15 cellular contexts compared by ENCODE assay signal in the genomic region with DNA sequence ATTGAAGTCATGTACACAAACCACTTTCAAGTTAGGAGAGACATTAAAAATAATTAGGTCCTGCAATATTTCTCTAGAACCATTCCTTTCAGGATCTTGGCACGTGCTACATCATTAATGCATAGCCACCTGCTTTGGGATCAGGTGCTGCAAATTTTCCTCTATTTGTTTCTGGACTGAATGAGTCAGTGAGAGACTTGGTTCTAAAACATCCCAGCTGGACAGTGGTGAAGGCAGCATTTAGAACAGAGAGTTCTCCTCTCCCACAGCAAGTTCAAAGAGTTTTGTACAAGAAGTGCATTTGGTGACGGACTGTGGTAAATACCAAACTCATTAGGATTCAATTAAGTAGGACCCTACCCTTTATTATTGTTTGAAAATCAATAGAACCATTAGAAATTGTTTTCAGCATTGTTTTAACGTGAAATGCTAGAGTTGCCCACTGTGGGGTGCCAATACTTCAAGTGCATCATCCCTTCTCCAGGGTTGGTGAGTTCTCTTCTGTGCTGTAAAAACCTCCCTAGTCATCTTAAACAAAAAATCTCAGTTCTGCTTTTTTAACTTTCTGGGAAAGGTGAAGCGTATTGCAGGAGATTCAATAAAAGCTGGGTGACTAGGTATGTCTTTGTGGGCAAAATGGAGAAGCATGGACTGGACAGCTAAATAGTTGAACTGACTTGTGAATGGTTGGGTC.
A peak's percentile ranks its signal among the peaks of the same experiment; 100 is the strongest.
DNase-seq lines count a peak whose midpoint lies in the region; ATAC-seq and TF ChIP-seq lines count a peak whose summit lies in the region.
"Had no signal": no experiment of that assay in that cellular context is flagged by ENCODE, and none has a peak within 500 bp of the region (broad histone marks: within the 10 kb centered on the region; RNA-seq: fewer than 3 reads in every experiment).

No MANE protein-coding gene starts in this region.

- H3K4me3 ChIP-seq in mammary epithelial cell (replicated peaks in 1 of 3; ENCODE audit: insufficient read depth in 1 of 3, low read depth in 2 of 3, low read length in 3 of 3) (no peak overlapping the region), mesendoderm (ENCODE audit: low read length) (no peak overlapping the region), ovary (no peak overlapping the region)
- H3K4me3 ChIP-seq: adrenal gland, lung, right lobe of liver, vagina had no signal

- no peak overlapping the region for H2AFZ ChIP-seq in mammary epithelial cell (ENCODE audit: low read depth, low read length)

- no peak overlapping the region for H3K4me3 Mint-ChIP-seq in Calu3 (ENCODE audit: low read depth, unreplicated experiment)

- H3K56ac ChIP-seq in mesendoderm (ENCODE audit: low read length), result no peak overlapping the region

- H3K27ac ChIP-seq in mammary epithelial cell (ENCODE audit: insufficient read depth, low read depth, low read length) (no peak overlapping the region), mesendoderm (ENCODE audit: low read depth, low read length) (no peak overlapping the region), ovary (no peak overlapping the region)
- H3K27ac ChIP-seq: adrenal gland, right lobe of liver, vagina had no signal

- H4K8ac ChIP-seq in mesendoderm (ENCODE audit: low read depth, low read length), result no peak overlapping the region

- CTCF ChIA-PET in Calu3 (lab: Charles Lee) (interaction anchor here (0.6 kb wide), 1 partner anchor 522 kb away, joined by 4 read pairs; no protein-coding TSS in a partner anchor), mammary epithelial cell (lab: Charles Lee; ENCODE audit: low non-redundant PET) (no interaction called here)

- no peaks in the 10 kb centered on the region for H3K9me3 ChIP-seq in mammary epithelial cell (replicated peaks; ENCODE audit: insufficient read depth, low read length)
- no peaks in the 10 kb centered on the region for H3K9me3 ChIP-seq in ovary
- H3K9me3 ChIP-seq: adrenal gland, right lobe of liver, vagina had no signal

- ATAC-seq in HG03439 (IDR thresholded peaks at IDR 0.05; ENCODE audit: unreplicated experiment), result no peak
- ATAC-seq: esophagus mucosa, right lobe of liver had no signal

- no peaks in the 10 kb centered on the region for H3K79me1 ChIP-seq in mesendoderm (ENCODE audit: low read length)

- peaks cover 23% of the 10 kb centered on the region for H3K4me1 ChIP-seq in mammary epithelial cell (ENCODE audit: insufficient read depth, low read length)
- H3K4me1 ChIP-seq in mesendoderm (ENCODE audit: control insufficient read depth, low read depth, low read length), result no peaks in the 10 kb centered on the region
- H3K4me1 ChIP-seq in ovary (ENCODE audit: insufficient read depth), result no peaks in the 10 kb centered on the region
- H3K4me1 ChIP-seq: adrenal gland, right lobe of liver, vagina had no signal

- peaks cover 98% of the 10 kb centered on the region for H3K79me2 ChIP-seq in mammary epithelial cell (ENCODE audit: insufficient read depth, low read length)
- H3K79me2 ChIP-seq in mesendoderm (ENCODE audit: control insufficient read depth, insufficient read depth, low read length), result no peaks in the 10 kb centered on the region

- no peak overlapping the region for H3K4ac ChIP-seq in mesendoderm (ENCODE audit: low read depth, low read length)

- peak; percentile 24 for DNase-seq in Calu3
- DNase-seq in NCI-H226, result peak; percentile 42
- no peak for DNase-seq in mammary epithelial cell
- DNase-seq in mesendoderm, result peak; percentile 4
- DNase-seq in SIG-M5 (lab: John Stamatoyannopoulos, UW), result no peak
- no peak for DNase-seq in foreskin melanocyte
- no peak for DNase-seq in ovary
- DNase-seq: adrenal gland, NCI-H2171 treated with DMSO at 0.1 percent for 48 hours, right lobe of liver, SW 1271 had no signal

- TF ChIP-seq EP300 in ovary (IDR thresholded peaks at IDR 0.05), result no peak

- no TSS peak for BruUV-seq in Calu3 (replicated peaks; lab: Mats Ljungman, UMichigan)
- no TSS peak for BruUV-seq in mammary epithelial cell (replicated peaks; lab: Mats Ljungman, UMichigan)

- H3K36me3 ChIP-seq in mammary epithelial cell (ENCODE audit: insufficient read depth, low read length) (peaks cover 10% of the 10 kb centered on the region), mesendoderm (ENCODE audit: control insufficient read depth, insufficient read depth, low read length) (no peaks in the 10 kb centered on the region), ovary (no peaks in the 10 kb centered on the region)
- H3K36me3 ChIP-seq: adrenal gland, right lobe of liver, vagina had no signal

- no peak overlapping the region for H2AK5ac ChIP-seq in mesendoderm (ENCODE audit: low read length)

- H3K4me2 ChIP-seq in mammary epithelial cell (ENCODE audit: insufficient read depth, low read depth, low read length), result no peak overlapping the region
- H3K4me2 ChIP-seq in mesendoderm (ENCODE audit: low read length), result no peak overlapping the region

- dilution Hi-C loops in mammary epithelial cell (cut with HindIII; ENCODE audit: low sequenced_read_pairs), result no loop called here

- no peak overlapping the region for H4K5ac ChIP-seq in mesendoderm (ENCODE audit: low read length)

- no peak overlapping the region for H2BK15ac ChIP-seq in mesendoderm (replicated peaks; ENCODE audit: low read depth)

- intact Hi-C loops in Calu3 (cut with micrococcal nuclease; ENCODE audit: unreplicated experiment), result loop anchor here (5.0 kb wide), 2 partner anchors 214 to 864 kb away; no protein-coding TSS in a partner anchor
- intact Hi-C loops in mammary epithelial cell (cut with micrococcal nuclease), result loop anchor here (2.0 to 5.0 kb wide), 3 partner anchors 195 to 871 kb away; no protein-coding TSS in a partner anchor
- intact Hi-C loops in ovary (cut with DNase I), result no loop called here

- peaks cover 6% of the 10 kb centered on the region for H3K4me1 Mint-ChIP-seq in Calu3 (ENCODE audit: low read depth, unreplicated experiment)

- no peaks in the 10 kb centered on the region for H3K27me3 Mint-ChIP-seq in Calu3 (ENCODE audit: unreplicated experiment)

- no peak overlapping the region for H3K23ac ChIP-seq in mesendoderm (ENCODE audit: low read length)

- H3K9me3 Mint-ChIP-seq in Calu3 (ENCODE audit: low read depth, unreplicated experiment), result no peaks in the 10 kb centered on the region

- H3K27ac Mint-ChIP-seq in Calu3 (ENCODE audit: unreplicated experiment), result no peak overlapping the region

- no peak overlapping the region for H3K18ac ChIP-seq in mesendoderm (ENCODE audit: low read length)

- no peak for TF ChIP-seq CTCF in Calu3 (IDR thresholded peaks at IDR 0.05; ENCODE audit: unreplicated experiment)
- TF ChIP-seq CTCF in mammary epithelial cell (conservative IDR thresholded peaks at IDR 0.05 in 1 of 2, IDR thresholded peaks at IDR 0.05 in 1 of 2; ENCODE audit: extremely low read depth in 1 of 2, insufficient read depth in 1 of 2, low read depth in 1 of 2, low read length in 2 of 2), result peak; percentile 26 to 45
- no peak for TF ChIP-seq CTCF in ovary (IDR thresholded peaks at IDR 0.05)

- TF ChIP-seq POLR2A in ovary (IDR thresholded peaks at IDR 0.05), result no peak

- 93% methylated on average over 4 of the region's 4 CpGs for WGBS in mammary epithelial cell (ENCODE audit: low coverage, missing lambda C conversion rate)
- no CpG with 5 or more reads among the region's 4 CpGs for WGBS in mesendoderm (ENCODE audit: extremely low coverage, insufficient coverage, low lambda C conversion rate)
- 62 to 70% (median 69%) methylated on average over 4 of the region's 4 CpGs for WGBS in ovary, 3 donors

- H3K9ac ChIP-seq in mammary epithelial cell (ENCODE audit: insufficient read depth, low read length) (no peak overlapping the region), mesendoderm (ENCODE audit: low read length) (no peak overlapping the region)

- H3K36me3 Mint-ChIP-seq in Calu3 (ENCODE audit: insufficient read depth, unreplicated experiment), result no peaks in the 10 kb centered on the region

- no peaks in the 10 kb centered on the region for H3K27me3 ChIP-seq in mammary epithelial cell (ENCODE audit: insufficient read depth, low read length)
- H3K27me3 ChIP-seq in mesendoderm (ENCODE audit: insufficient read depth, low read length, poor library complexity), result no peaks in the 10 kb centered on the region
- H3K27me3 ChIP-seq in ovary, result no peaks in the 10 kb centered on the region
- H3K27me3 ChIP-seq: adrenal gland, right lobe of liver, vagina had no signal

- peak overlapping the region; percentile 67 for H2BK120ac ChIP-seq in mesendoderm (ENCODE audit: low read depth, low read length)

- in situ Hi-C loops in mammary epithelial cell (cut with MboI; ENCODE audit: low sequenced_read_pairs in 2 of 2), result loop anchor here in 1 of 2 donors (25.0 kb wide), 1 partner anchor 879 kb away; a partner anchor contains a TSS

- no peak overlapping the region for H2BK5ac ChIP-seq in mesendoderm (ENCODE audit: low read length)

- H4K20me1 ChIP-seq in mammary epithelial cell (ENCODE audit: insufficient read depth, low read length), result no peaks in the 10 kb centered on the region

Comparison
In these comparisons a context has a peak if more than half of its experiments do, and no peak if none do; other contexts are left out.
1. DNase-seq: peak in Calu3 (single experiment), NCI-H226 (single experiment) and mesendoderm (single experiment); none in mammary epithelial cell (single experiment), SIG-M5 (single experiment), foreskin melanocyte (single experiment) and ovary (0 of 5).
2. CTCF ChIP-seq: peak in mammary epithelial cell (2 of 2); none in Calu3 (single experiment) and ovary (0 of 3).
3. intact Hi-C loops: an anchor here in Calu3 (5.0 kb wide) and mammary epithelial cell (2.0 to 5.0 kb wide); none called in ovary.